ENCODE assay signal across 12 cellular contexts in genomic region chr12:64099430-64099829, GRCh38.
DNase-seq lines count a peak whose midpoint lies in the region; TF ChIP-seq lines count a peak whose summit lies in the region.
"Had no signal": no experiment of that assay in that cellular context is flagged by ENCODE, and none has a peak within 500 bp of the region (broad histone marks: within the 10 kb centered on the region; RNA-seq: fewer than 3 reads in every experiment).

No MANE protein-coding gene starts in this region.

- TF ChIP-seq POLR2A in transverse colon (IDR thresholded peaks at IDR 0.05): no peak

- H3K4me3 ChIP-seq in brain microvascular endothelial cell (ENCODE audit: low read depth, low read length) (no peak overlapping the region), transverse colon (no peak overlapping the region)
- H3K4me3 ChIP-seq: pancreas had no signal

- H3K27me3 ChIP-seq in brain microvascular endothelial cell (replicated peaks) (no peaks in the 10 kb centered on the region), transverse colon (no peaks in the 10 kb centered on the region)
- H3K27me3 ChIP-seq: pancreas had no signal

- TF ChIP-seq EP300 in transverse colon (IDR thresholded peaks at IDR 0.05; ENCODE audit: low read depth): peak; percentile 49

- H3K27ac ChIP-seq in brain microvascular endothelial cell (peak overlapping the region; percentile 55), transverse colon (peak overlapping the region in 3 of 4 donors; percentile 51 to 64 (median 54))
- H3K27ac ChIP-seq: pancreas had no signal

- peaks cover 0 to 5% (median 3%) of the 10 kb centered on the region in 4 donors for H3K4me1 ChIP-seq in transverse colon

- intact Hi-C loops in transverse colon (cut with DNase I; ENCODE audit: low total_unique reads): no loop called here

- DNase-seq in HK-2 (ENCODE audit: unreplicated experiment) (peak; percentile 46), brain microvascular endothelial cell (peak; percentile 82), iris pigment epithelial cell (ENCODE audit: low read depth) (peak; percentile 89), transverse colon (no peak), NCI-H1436 treated with DMSO at 0.1 percent for 48 hours (lab: John Stamatoyannopoulos, UW) (no peak), mesenteric fat pad (ENCODE audit: low spot score) (no peak), medulla oblongata (ENCODE audit: extremely low spot score) (no peak)
- DNase-seq: activated CD4-positive, CD25-positive, alpha-beta regulatory T cell; immature natural killer cell; NCI-H1930; RPMI8226 had no signal

- WGBS in transverse colon (ENCODE audit: low coverage in 1 of 2), 2 donors: 46 to 52% methylated on average over 2 to 5 of the region's 5 CpGs

- TF ChIP-seq CTCF in brain microvascular endothelial cell (IDR thresholded peaks at IDR 0.05; ENCODE audit: low read depth, low read length, missing control alignments) (no peak), transverse colon (IDR thresholded peaks at IDR 0.05) (no peak)

- in situ Hi-C loops in brain microvascular endothelial cell (cut with HindIII; ENCODE audit: low pct_ligation_motif_present, low sequenced_read_pairs): no loop called here
- in situ Hi-C loops in transverse colon (cut with MboI; ENCODE audit: low pct_ligation_motif_present in 1 of 4, low pct_unique_long_range_greater_than_20kb in 1 of 4, low sequenced_read_pairs in 3 of 4): no loop called here

- no peaks in the 10 kb centered on the region for H3K9me3 ChIP-seq in transverse colon
- H3K9me3 ChIP-seq: pancreas had no signal

- H3K36me3 ChIP-seq in brain microvascular endothelial cell (replicated peaks) (peaks cover 3% of the 10 kb centered on the region), transverse colon (no peaks in the 10 kb centered on the region)
- H3K36me3 ChIP-seq: pancreas had no signal

Comparison
In these comparisons a context has a peak if more than half of its experiments do, and no peak if none do; other contexts are left out.
1. DNase-seq: peak in HK-2 (single experiment), brain microvascular endothelial cell (single experiment) and iris pigment epithelial cell (single experiment); none in transverse colon (single experiment), NCI-H1436 treated with DMSO at 0.1 percent for 48 hours (single experiment), mesenteric fat pad (single experiment) and medulla oblongata (single experiment).